In the genomic region with DNA sequence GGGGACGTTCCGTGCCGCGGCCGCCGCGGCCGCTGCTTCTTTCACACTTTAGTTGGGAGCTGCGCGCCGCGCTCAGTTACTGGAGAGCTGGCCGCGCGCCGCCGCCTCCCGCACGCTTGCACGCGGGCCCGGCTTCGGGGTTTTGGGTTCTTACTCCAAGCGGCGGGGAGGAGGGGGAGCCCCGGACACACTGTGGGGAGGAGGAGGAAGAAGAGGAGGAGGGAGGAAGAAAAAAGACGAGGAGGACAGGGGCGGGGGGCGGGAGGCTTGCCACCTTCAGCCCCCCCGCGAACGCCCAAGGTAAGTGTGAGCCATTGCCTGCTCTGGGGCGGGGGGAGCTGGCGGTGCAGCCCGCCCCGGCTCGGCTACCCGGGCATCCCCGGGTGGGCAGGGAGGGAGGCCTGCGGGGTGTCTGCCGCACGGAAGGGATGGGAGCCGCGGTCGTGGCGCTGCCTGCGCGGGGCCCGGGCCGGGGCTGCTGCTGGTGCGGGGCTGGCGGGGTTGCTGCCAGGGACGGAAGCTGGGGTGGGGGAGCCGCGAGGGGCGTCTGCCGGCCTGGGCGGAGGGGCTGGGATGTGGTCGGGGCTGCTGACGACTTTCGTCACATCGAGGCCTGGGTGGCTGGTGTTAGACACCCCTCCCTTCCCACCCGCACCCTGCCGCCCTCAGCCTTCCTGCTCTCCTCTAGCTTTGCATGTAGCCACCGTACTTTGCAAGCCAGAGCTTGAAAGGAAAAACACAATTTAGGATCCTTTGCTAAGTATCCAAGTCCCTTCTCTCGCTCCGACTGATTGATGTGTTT, we compare ENCODE assay signal across 8 cellular contexts. TPM values are rescaled to one million over a fixed set of nuclear protein-coding genes. Genes with fewer than 3 reads are reported as not detected.
DNase-seq lines count a peak whose midpoint lies in the region; ATAC-seq, FAIRE-seq and TF ChIP-seq lines count a peak whose summit lies in the region.

No MANE protein-coding gene starts in this region.

- H3K14ac ChIP-seq in neuronal stem cell (ENCODE audit: low read length), result peak overlapping the region; percentile 66

- H2AFZ ChIP-seq in neuronal stem cell (ENCODE audit: low read length), result peak overlapping the region; percentile 96

- H3K9ac ChIP-seq in neuronal stem cell (ENCODE audit: low read depth, low read length, poor library complexity), result peak overlapping the region; percentile 91

- no CpG with 5 or more reads among the region's 67 CpGs for WGBS in neuronal stem cell (ENCODE audit: extremely low coverage in 2 of 2, insufficient read length in 2 of 2, insufficient replicate concordance in 1 of 2), 2 donors

- no peak overlapping the region for H4K91ac ChIP-seq in neuronal stem cell (ENCODE audit: low read depth, low read length, poor library complexity)

- peaks cover 20% of the 10 kb centered on the region for H3K4me1 Mint-ChIP-seq in activated T-cell treated with anti-CD3 and anti-CD28 coated beads, Interleukin-2, amount 50 U/mL, for 72 hours (ENCODE audit: low read depth)

- DNase-seq in AG08395 (ENCODE audit: low spot score) (peak; percentile 18), NCI-H1092 (lab: John Stamatoyannopoulos, UW) (peak; percentile 45), fibroblast of villous mesenchyme (ENCODE audit: low read depth) (no peak), neuronal stem cell (ENCODE audit: low spot score) (no peak), urothelium cell line (ENCODE audit: low spot score) (peak; percentile 31), NCI-H187 treated with DMSO at 0.1 percent for 48 hours (lab: John Stamatoyannopoulos, UW) (no peak)
- peak; percentile 36 to 48 for DNase-seq in activated T-cell treated with anti-CD3 and anti-CD28 coated beads, Interleukin-2, amount 50 U/mL, for 72 hours

- peak overlapping the region; percentile 89 to 97 for H3K4me3 Mint-ChIP-seq in activated T-cell treated with anti-CD3 and anti-CD28 coated beads, Interleukin-2, amount 50 U/mL, for 72 hours

- H3K27me3 Mint-ChIP-seq in activated T-cell treated with anti-CD3 and anti-CD28 coated beads, Interleukin-2, amount 50 U/mL, for 72 hours (ENCODE audit: low read depth), result peaks cover 72% of the 10 kb centered on the region

- H2AK5ac ChIP-seq in neuronal stem cell (ENCODE audit: low read depth, low read length), result peak overlapping the region; percentile 10

- no peaks in the 10 kb centered on the region for H3K9me3 ChIP-seq in neuronal stem cell (replicated peaks in 1 of 2; ENCODE audit: control insufficient read depth in 2 of 2, insufficient read depth in 1 of 2, low read depth in 1 of 2, low read length in 2 of 2)

- no peak overlapping the region for H3K4ac ChIP-seq in neuronal stem cell (ENCODE audit: low read length)

- H3K27ac ChIP-seq in neuronal stem cell (replicated peaks; ENCODE audit: low read length), result peak overlapping the region; percentile 79

- FAIRE-seq in urothelium cell line (lab: Jason Lieb, UNC), result no peak

- no peak overlapping the region for H4K8ac ChIP-seq in neuronal stem cell (ENCODE audit: low read depth, low read length)

- H3K36me3 ChIP-seq in neuronal stem cell (replicated peaks in 1 of 2; ENCODE audit: control insufficient read depth in 2 of 2, insufficient read depth in 2 of 2, low read length in 2 of 2), result no peaks in the 10 kb centered on the region

- H2BK12ac ChIP-seq in neuronal stem cell (ENCODE audit: low read length), result no peak overlapping the region

- no peak overlapping the region for H3K23ac ChIP-seq in neuronal stem cell (ENCODE audit: low read depth, low read length, poor library complexity)

- peak overlapping the region; percentile 85 for H3K4me3 ChIP-seq in fibroblast of villous mesenchyme (ENCODE audit: low read depth, low read length)
- H3K4me3 ChIP-seq in neuronal stem cell (ENCODE audit: low read length in 2 of 2), result peak overlapping the region; percentile 85 to 90

- peak overlapping the region; percentile 36 for H3K27ac Mint-ChIP-seq in activated T-cell treated with anti-CD3 and anti-CD28 coated beads, Interleukin-2, amount 50 U/mL, for 72 hours

- peak overlapping the region; percentile 4 for H2BK120ac ChIP-seq in neuronal stem cell (ENCODE audit: low read depth, low read length)

- peak overlapping the region; percentile 93 for H3K18ac ChIP-seq in neuronal stem cell (ENCODE audit: low read length)

- peak overlapping the region; percentile 87 for H2BK5ac ChIP-seq in neuronal stem cell (ENCODE audit: low read length)

- ATAC-seq in GM19372 (IDR thresholded peaks at IDR 0.05; ENCODE audit: low read depth, unreplicated experiment), result peak; percentile 32
- peak; percentile 49 to 56 for ATAC-seq in activated T-cell treated with anti-CD3 and anti-CD28 coated beads, Interleukin-2, amount 50 U/mL, for 72 hours (replicated peaks in 1 of 2)

- peaks cover 0 to 3% of the 10 kb centered on the region in 2 donors for H3K36me3 Mint-ChIP-seq in activated T-cell treated with anti-CD3 and anti-CD28 coated beads, Interleukin-2, amount 50 U/mL, for 72 hours (ENCODE audit: insufficient read depth in 2 of 2)

- no peak for TF ChIP-seq CTCF in fibroblast of villous mesenchyme (IDR thresholded peaks at IDR 0.05; ENCODE audit: insufficient read depth, low read depth, low read length)

- no peaks in the 10 kb centered on the region for H3K9me3 Mint-ChIP-seq in activated T-cell treated with anti-CD3 and anti-CD28 coated beads, Interleukin-2, amount 50 U/mL, for 72 hours

- H3K79me1 ChIP-seq in neuronal stem cell (ENCODE audit: low read depth, low read length), result peaks cover 3% of the 10 kb centered on the region

- H3K4me1 ChIP-seq in neuronal stem cell (ENCODE audit: control insufficient read depth in 2 of 2, insufficient read depth in 1 of 2, low read depth in 1 of 2, low read length in 2 of 2), result peaks cover 10 to 20% of the 10 kb centered on the region in 2 donors

- no peak overlapping the region for H2BK15ac ChIP-seq in neuronal stem cell (ENCODE audit: low read length)

- no peaks in the 10 kb centered on the region for H3K27me3 ChIP-seq in neuronal stem cell (ENCODE audit: control insufficient read depth in 3 of 3, insufficient read depth in 3 of 3, low read depth in 1 of 3, low read length in 3 of 3)

- peak overlapping the region; percentile 59 for H3K4me2 ChIP-seq in neuronal stem cell (ENCODE audit: insufficient read depth, low read length, poor library complexity, severe bottlenecking)

RNA-seq across cellular contexts. Expression of gene C1orf21, which starts 0.4 kb away (rescaled TPM):
- total RNA-seq in activated T-cell treated with anti-CD3 and anti-CD28 coated beads, Interleukin-2, amount 50 U/mL, for 72 hours, result 1 to 10 TPM; 3.0 to 4.6 TPM
- 3.5 and 3.9 TPM in 2 replicates for total RNA-seq in fibroblast of villous mesenchyme
- 112 TPM for polyA plus RNA-seq in neuronal stem cell (2013, experiment 1 of 2)
- polyA plus RNA-seq in neuronal stem cell (2013, experiment 2 of 2), result 109 TPM

Comparison
In these comparisons a context has a peak if more than half of its experiments do, and no peak if none do; other contexts are left out.
1. DNase-seq: peak in AG08395 (single experiment), NCI-H1092 (single experiment), activated T-cell treated with anti-CD3 and anti-CD28 coated beads, Interleukin-2, amount 50 U/mL, for 72 hours (2 of 2) and urothelium cell line (single experiment); none in fibroblast of villous mesenchyme (single experiment), neuronal stem cell (single experiment) and NCI-H187 treated with DMSO at 0.1 percent for 48 hours (single experiment).